18 cellular contexts compared by ENCODE assay signal in the genomic region with DNA sequence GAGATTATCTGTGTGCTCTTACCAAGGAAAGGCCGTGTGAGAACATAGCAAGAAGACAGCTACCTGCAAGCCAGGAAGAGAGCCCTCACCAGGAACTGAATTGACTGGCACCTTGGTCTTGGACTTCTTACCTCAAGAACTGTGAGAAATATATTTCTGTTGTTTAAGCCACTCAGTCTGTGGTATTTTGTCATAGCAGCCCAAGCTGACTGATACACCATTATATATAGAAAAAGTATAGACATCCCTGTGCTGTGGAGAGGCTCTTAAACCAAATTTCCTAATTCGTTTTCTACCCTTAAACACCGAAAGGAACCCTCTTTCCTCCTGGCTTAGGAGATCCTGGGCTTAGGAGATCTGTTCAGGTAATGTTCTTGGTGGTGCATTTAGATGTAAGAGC. TPM values are rescaled to one million over a fixed set of nuclear protein-coding genes. Genes with fewer than 3 reads are reported as not detected.
A peak's percentile ranks its signal among the peaks of the same experiment; 100 is the strongest.
DNase-seq lines count a peak whose midpoint lies in the region; ATAC-seq and TF ChIP-seq lines count a peak whose summit lies in the region.
"Had no signal": no experiment of that assay in that cellular context is flagged by ENCODE, and none has a peak within 500 bp of the region (broad histone marks: within the 10 kb centered on the region; RNA-seq: fewer than 3 reads in every experiment).

No MANE protein-coding gene starts in this region.

- H3K23ac ChIP-seq in mesendoderm (ENCODE audit: low read length), result no peak overlapping the region

- no peak overlapping the region for H2BK5ac ChIP-seq in mesendoderm (ENCODE audit: low read length)

- H2BK120ac ChIP-seq in mesendoderm (ENCODE audit: low read depth, low read length), result no peak overlapping the region

- peak overlapping the region in 10 of 11 experiments; percentile 41 to 96 (median 93); a peak in 18 of 22 replicates for H3K27ac ChIP-seq in BLaER1 treated with 17β-estradiol and CSF1 and Interleukin-3, amounts not matched to agents 10 nM and 100 nM
- H3K27ac ChIP-seq in mesendoderm (ENCODE audit: low read depth, low read length) (no peak overlapping the region), suprapubic skin (peak overlapping the region; percentile 55)
- H3K27ac ChIP-seq: HL-60 had no signal

- peak overlapping the region; percentile 71 for H3K56ac ChIP-seq in mesendoderm (ENCODE audit: low read length)

- H3K27ac Mint-ChIP-seq in glutamatergic neuron (ENCODE audit: unreplicated experiment), result peak overlapping the region; percentile 18
- no peak overlapping the region for H3K27ac Mint-ChIP-seq in stimulated activated naive CD8-positive, alpha-beta T cell treated with anti-CD3 and anti-CD28 coated beads, Interleukin-15, amount 100 ng/mL, for 72 hours

- TF ChIP-seq EP300 in suprapubic skin (IDR thresholded peaks at IDR 0.05), result no peak

- no peaks in the 10 kb centered on the region for H4K20me1 ChIP-seq in BLaER1 treated with 17β-estradiol and CSF1 and Interleukin-3, amounts not matched to agents 10 nM and 100 nM

- no peak overlapping the region for H3K4me3 Mint-ChIP-seq in glutamatergic neuron (ENCODE audit: unreplicated experiment)
- no peak overlapping the region for H3K4me3 Mint-ChIP-seq in stimulated activated naive CD8-positive, alpha-beta T cell treated with anti-CD3 and anti-CD28 coated beads, Interleukin-15, amount 100 ng/mL, for 72 hours

- no peak for ATAC-seq in GM18519 (IDR thresholded peaks at IDR 0.05; ENCODE audit: low FRiP score, unreplicated experiment)
- no peak for ATAC-seq in stimulated activated naive CD8-positive, alpha-beta T cell treated with anti-CD3 and anti-CD28 coated beads, Interleukin-15, amount 100 ng/mL, for 72 hours

- no peak overlapping the region for H4K5ac ChIP-seq in mesendoderm (ENCODE audit: low read length)

- 0 out of 20 replicates have a peak overlapping the region, but pooled peaks of 2 of the 10 experiments have one; percentile 6 to 25 for H3K4me3 ChIP-seq in BLaER1 treated with 17β-estradiol and CSF1 and Interleukin-3, amounts not matched to agents 10 nM and 100 nM
- H3K4me3 ChIP-seq in mesendoderm (ENCODE audit: low read length) (no peak overlapping the region), suprapubic skin (no peak overlapping the region)

- H4K8ac ChIP-seq in mesendoderm (ENCODE audit: low read depth, low read length), result no peak overlapping the region

- no peaks in the 10 kb centered on the region for H3K27me3 ChIP-seq in BLaER1 treated with 17β-estradiol and CSF1 and Interleukin-3, amounts not matched to agents 10 nM and 100 nM
- H3K27me3 ChIP-seq in mesendoderm (ENCODE audit: insufficient read depth, low read length, poor library complexity) (no peaks in the 10 kb centered on the region), suprapubic skin (no peaks in the 10 kb centered on the region)

- no peaks in the 10 kb centered on the region for H3K79me2 ChIP-seq in mesendoderm (ENCODE audit: control insufficient read depth, insufficient read depth, low read length)

- peaks cover 35 to 80% (median 62%) of the 10 kb centered on the region in 10 experiments for H3K4me1 ChIP-seq in BLaER1 treated with 17β-estradiol and CSF1 and Interleukin-3, amounts not matched to agents 10 nM and 100 nM
- H3K4me1 ChIP-seq in mesendoderm (ENCODE audit: control insufficient read depth, low read depth, low read length) (peaks cover 12% of the 10 kb centered on the region), suprapubic skin (peaks cover 3% of the 10 kb centered on the region)

- peaks cover 0 to 18% (median 0%) of the 10 kb centered on the region in 11 experiments; a peak in 5 of 22 replicates for H3K9me3 ChIP-seq in BLaER1 treated with 17β-estradiol and CSF1 and Interleukin-3, amounts not matched to agents 10 nM and 100 nM (replicated peaks in 1 of 11)
- H3K9me3 ChIP-seq in suprapubic skin, result no peaks in the 10 kb centered on the region

- no peak overlapping the region for H3K4ac ChIP-seq in mesendoderm (ENCODE audit: low read depth, low read length)

- DNase-seq in glutamatergic neuron (no peak), mesendoderm (no peak), suprapubic skin (ENCODE audit: low spot score in 2 of 2) (no peak), activated T-cell treated with anti-CD3 and anti-CD28 coated beads for 4 hours (no peak), SW 1271 (lab: John Stamatoyannopoulos, UW) (no peak)
- no peak for DNase-seq in stimulated activated naive CD8-positive, alpha-beta T cell treated with anti-CD3 and anti-CD28 coated beads, Interleukin-15, amount 100 ng/mL, for 72 hours
- DNase-seq: DMS79 treated with DMSO at 0.1 percent for 48 hours; HCEC 1CT; NCI-H1105 treated with DMSO at 0.1 percent for 48 hours; NCI-H187; NCI-H226; NCI-H526 treated with DMSO at 0.1 percent for 48 hours; NK-92 treated with Interleukin-12 subunit alpha and Interleukin-12 subunit beta, amount 100 ng/mL, for 24 hours; OCI-M1; RPMI8226 had no signal

- H3K36me3 ChIP-seq in BLaER1 treated with 17β-estradiol and CSF1 and Interleukin-3, amounts not matched to agents 10 nM and 100 nM, result no peaks in the 10 kb centered on the region
- H3K36me3 ChIP-seq in mesendoderm (ENCODE audit: control insufficient read depth, insufficient read depth, low read length) (no peaks in the 10 kb centered on the region), suprapubic skin (no peaks in the 10 kb centered on the region)

- no peak for TF ChIP-seq CTCF in glutamatergic neuron (IDR thresholded peaks at IDR 0.05; ENCODE audit: partially characterized antibody, unreplicated experiment)
- TF ChIP-seq CTCF in suprapubic skin (IDR thresholded peaks at IDR 0.05), result no peak

- peaks cover 7% of the 10 kb centered on the region for H3K4me1 Mint-ChIP-seq in glutamatergic neuron (ENCODE audit: low read depth, unreplicated experiment)
- no peaks in the 10 kb centered on the region for H3K4me1 Mint-ChIP-seq in stimulated activated naive CD8-positive, alpha-beta T cell treated with anti-CD3 and anti-CD28 coated beads, Interleukin-15, amount 100 ng/mL, for 72 hours

- peak overlapping the region in 8 of 11 experiments; percentile 69 to 82 (median 75); a peak in 16 of 22 replicates for H3K9ac ChIP-seq in BLaER1 treated with 17β-estradiol and CSF1 and Interleukin-3, amounts not matched to agents 10 nM and 100 nM
- no peak overlapping the region for H3K9ac ChIP-seq in mesendoderm (ENCODE audit: low read length)

- H3K36me3 Mint-ChIP-seq in glutamatergic neuron (ENCODE audit: unreplicated experiment), result peaks cover 3% of the 10 kb centered on the region

- H2AK5ac ChIP-seq in mesendoderm (ENCODE audit: low read length), result peak overlapping the region; percentile 80

- H3K79me1 ChIP-seq in mesendoderm (ENCODE audit: low read length), result peaks cover 3% of the 10 kb centered on the region

- WGBS in mesendoderm (ENCODE audit: extremely low coverage, insufficient coverage, low lambda C conversion rate), result no CpG with 5 or more reads among the region's 3 CpGs
- WGBS in suprapubic skin, result 90% methylated on average over 3 of the region's 3 CpGs

- peaks cover 2% of the 10 kb centered on the region for H3K9me3 Mint-ChIP-seq in glutamatergic neuron (ENCODE audit: unreplicated experiment)
- no peaks in the 10 kb centered on the region for H3K9me3 Mint-ChIP-seq in stimulated activated naive CD8-positive, alpha-beta T cell treated with anti-CD3 and anti-CD28 coated beads, Interleukin-15, amount 100 ng/mL, for 72 hours

- H2BK15ac ChIP-seq in mesendoderm (replicated peaks; ENCODE audit: low read depth), result no peak overlapping the region

- H3K27me3 Mint-ChIP-seq in glutamatergic neuron (ENCODE audit: unreplicated experiment), result peaks cover 2% of the 10 kb centered on the region
- peaks cover 8% of the 10 kb centered on the region for H3K27me3 Mint-ChIP-seq in stimulated activated naive CD8-positive, alpha-beta T cell treated with anti-CD3 and anti-CD28 coated beads, Interleukin-15, amount 100 ng/mL, for 72 hours

- H3K4me2 ChIP-seq in BLaER1 treated with 17β-estradiol and CSF1 and Interleukin-3, amounts not matched to agents 10 nM and 100 nM, result peak overlapping the region; percentile 26 to 92 (median 81); a peak in 20 of 22 replicates
- H3K4me2 ChIP-seq in mesendoderm (ENCODE audit: low read length), result no peak overlapping the region

- H3K18ac ChIP-seq in mesendoderm (ENCODE audit: low read length), result no peak overlapping the region

- no peak for TF ChIP-seq POLR2A in suprapubic skin (IDR thresholded peaks at IDR 0.05)

RNA-seq across cellular contexts. Expression of a gene that starts 44.8 kb away (rescaled TPM):
- total RNA-seq in glutamatergic neuron (ENCODE audit: unreplicated experiment) (5.4 TPM), suprapubic skin (10 to 100 TPM in 3 of 4 donors, 1 to 10 TPM in 1; 7.1 to 27.0 (median 14.2) TPM)
- polyA plus RNA-seq in mesendoderm (2013, experiment 1 of 2), result 8.1 TPM
- 8.8 TPM for polyA plus RNA-seq in mesendoderm (2013, experiment 2 of 2)
